23 cellular contexts compared by ENCODE assay signal in the genomic region with DNA sequence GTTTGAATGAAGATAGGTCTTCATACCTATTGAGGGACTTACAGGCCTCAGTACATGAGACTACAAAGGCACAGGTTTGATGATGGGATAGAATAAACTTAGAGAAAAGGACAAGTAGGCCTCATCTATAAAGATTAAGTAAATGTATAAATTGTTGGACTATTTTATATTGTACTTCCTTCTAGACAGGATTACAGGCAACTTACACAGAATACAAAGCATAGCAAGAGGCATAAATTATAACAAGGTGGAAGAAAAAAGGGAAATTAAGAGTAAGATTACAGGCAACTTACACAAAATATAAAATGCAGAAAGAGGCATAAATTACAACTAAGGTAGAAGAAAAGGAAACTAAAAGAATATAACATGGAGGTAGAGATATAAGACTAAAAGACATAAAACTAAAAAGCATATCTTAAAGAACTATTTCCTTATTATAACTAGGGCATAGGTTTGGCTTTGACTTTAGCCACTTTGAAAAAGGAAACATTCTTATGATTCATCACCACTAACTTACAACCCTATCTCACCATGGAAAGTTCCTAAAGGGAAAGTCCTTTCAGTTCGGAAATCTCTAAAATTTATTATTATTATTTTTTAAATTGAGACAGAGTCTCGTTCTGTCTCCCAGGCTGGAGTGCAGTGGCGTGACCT.
DNase-seq lines count a peak whose midpoint lies in the region; ATAC-seq lines count a peak whose summit lies in the region.
"Had no signal": no experiment of that assay in that cellular context is flagged by ENCODE, and none has a peak within 500 bp of the region (broad histone marks: within the 10 kb centered on the region; RNA-seq: fewer than 3 reads in every experiment).

No MANE protein-coding gene starts in this region.

- H3K36me3 Mint-ChIP-seq in activated T-cell treated with anti-CD3 and anti-CD28 coated beads, Interleukin-2, amount 50 U/mL, for 72 hours (ENCODE audit: insufficient read depth in 2 of 2) = peaks cover 15 to 40% of the 10 kb centered on the region in 2 donors
- H3K36me3 Mint-ChIP-seq in activated T-cell treated with anti-CD3 and anti-CD28 coated beads, Interleukin-2, amount 50 U/mL, for 4 hours (ENCODE audit: insufficient read depth) = peaks cover 47% of the 10 kb centered on the region
- H3K36me3 Mint-ChIP-seq in IgD-negative memory B cell (peaks cover 8% of the 10 kb centered on the region), naive B cell (peaks cover 26 to 36% of the 10 kb centered on the region in 2 donors)
- peaks cover 55% of the 10 kb centered on the region for H3K36me3 Mint-ChIP-seq in activated naive CD8-positive, alpha-beta T cell treated with anti-CD3 and anti-CD28 coated beads, Interleukin-2, amount 50 U/mL, for 24 hours (ENCODE audit: low read depth)

- peaks cover 7% of the 10 kb centered on the region for H3K4me1 Mint-ChIP-seq in activated T-cell treated with anti-CD3 and anti-CD28 coated beads, Interleukin-2, amount 50 U/mL, for 72 hours (ENCODE audit: low read depth)
- H3K4me1 Mint-ChIP-seq in activated T-cell treated with anti-CD3 and anti-CD28 coated beads, Interleukin-2, amount 50 U/mL, for 4 hours (ENCODE audit: low read depth) = peaks cover 1% of the 10 kb centered on the region
- H3K4me1 Mint-ChIP-seq in IgD-negative memory B cell (peaks cover 12 to 22% (median 17%) of the 10 kb centered on the region in 3 donors), naive B cell (peaks cover 11 to 16% (median 13%) of the 10 kb centered on the region in 3 donors)
- peaks cover 3% of the 10 kb centered on the region for H3K4me1 Mint-ChIP-seq in activated naive CD8-positive, alpha-beta T cell treated with anti-CD3 and anti-CD28 coated beads, Interleukin-2, amount 50 U/mL, for 24 hours

- H3K4me3 Mint-ChIP-seq in activated T-cell treated with anti-CD3 and anti-CD28 coated beads, Interleukin-2, amount 50 U/mL, for 72 hours = no peak overlapping the region
- no peak overlapping the region for H3K4me3 Mint-ChIP-seq in activated T-cell treated with anti-CD3 and anti-CD28 coated beads, Interleukin-2, amount 50 U/mL, for 4 hours
- H3K4me3 Mint-ChIP-seq in IgD-negative memory B cell (no peak overlapping the region), naive B cell (no peak overlapping the region)
- no peak overlapping the region for H3K4me3 Mint-ChIP-seq in activated naive CD8-positive, alpha-beta T cell treated with anti-CD3 and anti-CD28 coated beads, Interleukin-2, amount 50 U/mL, for 24 hours
- H3K4me3 Mint-ChIP-seq: CD4-positive, alpha-beta T cell had no signal

- ATAC-seq in activated T-cell treated with anti-CD3 and anti-CD28 coated beads, Interleukin-2, amount 50 U/mL, for 72 hours (replicated peaks in 1 of 2) = no peak
- no peak for ATAC-seq in activated T-cell treated with anti-CD3 and anti-CD28 coated beads, Interleukin-2, amount 50 U/mL, for 4 hours
- ATAC-seq in activated naive CD8-positive, alpha-beta T cell treated with anti-CD3 and anti-CD28 coated beads, Interleukin-2, amount 50 U/mL, for 24 hours = no peak
- no peak for ATAC-seq in naive B cell (ENCODE audit: low read depth in 2 of 2)
- ATAC-seq: HCT116, Right ventricle myocardium inferior had no signal

- no peak overlapping the region for H3K27ac ChIP-seq in caudate nucleus (ENCODE audit: low read depth, low read length)

- no peaks in the 10 kb centered on the region for H3K27me3 Mint-ChIP-seq in activated T-cell treated with anti-CD3 and anti-CD28 coated beads, Interleukin-2, amount 50 U/mL, for 72 hours (ENCODE audit: low read depth)
- no peaks in the 10 kb centered on the region for H3K27me3 Mint-ChIP-seq in activated T-cell treated with anti-CD3 and anti-CD28 coated beads, Interleukin-2, amount 50 U/mL, for 4 hours (ENCODE audit: low read depth)
- H3K27me3 Mint-ChIP-seq in IgD-negative memory B cell (no peaks in the 10 kb centered on the region), naive B cell (no peaks in the 10 kb centered on the region)
- H3K27me3 Mint-ChIP-seq in activated naive CD8-positive, alpha-beta T cell treated with anti-CD3 and anti-CD28 coated beads, Interleukin-2, amount 50 U/mL, for 24 hours = no peaks in the 10 kb centered on the region
- H3K27me3 Mint-ChIP-seq: CD4-positive, alpha-beta T cell had no signal

- no peak for DNase-seq in activated T-cell treated with anti-CD3 and anti-CD28 coated beads, Interleukin-2, amount 50 U/mL, for 72 hours
- DNase-seq in activated T-cell treated with anti-CD3 and anti-CD28 coated beads, Interleukin-2, amount 50 U/mL, for 4 hours = no peak
- no peak for DNase-seq in activated naive CD8-positive, alpha-beta T cell treated with anti-CD3 and anti-CD28 coated beads, Interleukin-2, amount 50 U/mL, for 24 hours
- no peak for DNase-seq in naive B cell
- DNase-seq in NOMO-1 treated with dmso at 0.1 percent for 144 hours (lab: John Stamatoyannopoulos, UW; ENCODE audit: unreplicated experiment) = no peak
- DNase-seq in mucosa of gallbladder (ENCODE audit: low spot score) = no peak
- no peak for DNase-seq in caudate nucleus (lab: John Stamatoyannopoulos, UW)
- DNase-seq: Caco-2; CD4-positive, alpha-beta T cell; DMS153; GF-D8; GOT3; Kasumi-1; MG63; NCI-H1092; NCI-H1436 treated with DMSO at 0.1 percent for 48 hours; NCI-H2029 treated with DMSO at 0.1 percent for 48 hours; NCI-H2171 treated with DMSO at 0.1 percent for 48 hours; NCI-H446; NCI-H69 had no signal

- H3K9me3 Mint-ChIP-seq in activated T-cell treated with anti-CD3 and anti-CD28 coated beads, Interleukin-2, amount 50 U/mL, for 72 hours = no peaks in the 10 kb centered on the region
- H3K9me3 Mint-ChIP-seq in activated T-cell treated with anti-CD3 and anti-CD28 coated beads, Interleukin-2, amount 50 U/mL, for 4 hours = no peaks in the 10 kb centered on the region
- H3K9me3 Mint-ChIP-seq in IgD-negative memory B cell = no peaks in the 10 kb centered on the region
- no peaks in the 10 kb centered on the region for H3K9me3 Mint-ChIP-seq in activated naive CD8-positive, alpha-beta T cell treated with anti-CD3 and anti-CD28 coated beads, Interleukin-2, amount 50 U/mL, for 24 hours
- no peaks in the 10 kb centered on the region for H3K9me3 Mint-ChIP-seq in naive B cell
- H3K9me3 Mint-ChIP-seq: CD4-positive, alpha-beta T cell had no signal

- peak overlapping the region; percentile 94 for H3K27ac Mint-ChIP-seq in activated T-cell treated with anti-CD3 and anti-CD28 coated beads, Interleukin-2, amount 50 U/mL, for 72 hours
- peak overlapping the region; percentile 54 to 61 (median 55) for H3K27ac Mint-ChIP-seq in IgD-negative memory B cell
- H3K27ac Mint-ChIP-seq in activated naive CD8-positive, alpha-beta T cell treated with anti-CD3 and anti-CD28 coated beads, Interleukin-2, amount 50 U/mL, for 24 hours = peak overlapping the region; percentile 3
- peak overlapping the region in 4 of 6 donors; percentile 58 to 78 (median 60) for H3K27ac Mint-ChIP-seq in naive B cell
- H3K27ac Mint-ChIP-seq: CD4-positive, alpha-beta T cell had no signal

Comparison
In these comparisons a context has a peak if more than half of its experiments do, and no peak if none do; other contexts are left out.
1. H3K27ac Mint-ChIP-seq: peak in every context shown above with its lines; median percentile 94 in activated T-cell treated with anti-CD3 and anti-CD28 coated beads, Interleukin-2, amount 50 U/mL, for 72 hours; 60 in naive B cell; 55 in IgD-negative memory B cell; 3 in activated naive CD8-positive, alpha-beta T cell treated with anti-CD3 and anti-CD28 coated beads, Interleukin-2, amount 50 U/mL, for 24 hours.